Comparison of ENCODE assay signal across 8 cellular contexts in genomic region chr12:56029666-56030293, GRCh38. TPM values are rescaled to one million over a fixed set of nuclear protein-coding genes. Genes with fewer than 3 reads are reported as not detected.
DNase-seq lines count a peak whose midpoint lies in the region; ATAC-seq and TF ChIP-seq lines count a peak whose summit lies in the region.

No MANE protein-coding gene starts in this region.

- peaks cover 21% of the 10 kb centered on the region for H3K4me1 Mint-ChIP-seq in brain

- H3K4me1 ChIP-seq in SJCRH30: no peaks in the 10 kb centered on the region; the same call in 1 of the 2 replicates
- no peaks in the 10 kb centered on the region for H3K4me1 ChIP-seq in thoracic aorta (ENCODE audit: control insufficient read depth in 1 of 2, low read depth in 2 of 2)

- H3K27ac ChIP-seq in SJCRH30 (no peak overlapping the region), thoracic aorta (no peak overlapping the region)

- peak; percentile 40 to 62 for DNase-seq in NCI-H524 (lab: John Stamatoyannopoulos, UW)
- DNase-seq in NCI-H524 treated with DMSO at 0.1 percent for 48 hours (lab: John Stamatoyannopoulos, UW): no peak
- peak in 51 of 76 experiments; percentile 3 to 69 (median 31) for DNase-seq in HUDEP-2 (lab: John Stamatoyannopoulos, UW; ENCODE audit: unreplicated experiment in 76 of 76)
- DNase-seq in SJCRH30: peak; percentile 33 to 72
- DNase-seq in kidney tubule cell (ENCODE audit: low spot score): peak; percentile 59
- DNase-seq in thoracic aorta (ENCODE audit: low spot score): no peak

- H3K4me3 Mint-ChIP-seq in brain: peak overlapping the region in 1 of 5 experiments; percentile 7

- H3K9me3 ChIP-seq in SJCRH30 (replicated peaks) (no peaks in the 10 kb centered on the region), thoracic aorta (no peaks in the 10 kb centered on the region)

- H3K9me3 Mint-ChIP-seq in brain: no peaks in the 10 kb centered on the region

- H3K4me3 ChIP-seq in SJCRH30 (no peak overlapping the region), thoracic aorta (no peak overlapping the region)

- H3K27me3 Mint-ChIP-seq in brain: no peaks in the 10 kb centered on the region

- H3K27me3 ChIP-seq in SJCRH30: no peaks in the 10 kb centered on the region
- no peaks in the 10 kb centered on the region for H3K27me3 ChIP-seq in thoracic aorta (replicated peaks; ENCODE audit: insufficient read depth)

- peak; percentile 72 to 76 for TF ChIP-seq CTCF in brain (conservative IDR thresholded peaks at IDR 0.05)
- TF ChIP-seq CTCF in thoracic aorta (IDR thresholded peaks at IDR 0.05): peak; percentile 60

- H3K36me3 Mint-ChIP-seq in brain: peaks cover 84% of the 10 kb centered on the region

- H3K27ac Mint-ChIP-seq in brain: peak overlapping the region; percentile 35 to 92 (median 82)

- ATAC-seq in thoracic aorta (ENCODE audit: insufficient number of reproducible peaks, low FRiP score, low read depth) (no peak), HG02571 (IDR thresholded peaks at IDR 0.05; ENCODE audit: unreplicated experiment) (no peak)

- 0 out of 2 replicates have a peak, but pooled peaks cover 4% of the 10 kb centered on the region for H3K36me3 ChIP-seq in SJCRH30
- H3K36me3 ChIP-seq in thoracic aorta: peaks cover 17% of the 10 kb centered on the region

RNA-seq across cellular contexts. Expression of gene IKZF4, which starts 8.9 kb away (rescaled TPM):
- total RNA-seq in SJCRH30 (2014; rRNA removed; shearing (Covaris generic)): 1.7 and 2.2 TPM in 2 replicates
- 6.4 TPM for polyA plus RNA-seq in brain (ENCODE audit: insufficient read depth, low read depth, low replicate concordance)
- total RNA-seq in thoracic aorta: 1 to 10 TPM; 4.5 to 7.6 TPM

RNA-seq across cellular contexts. Expression of gene RPS26, which starts 11.9 kb away (rescaled TPM):
- total RNA-seq in SJCRH30 (2014; rRNA removed; shearing (Covaris generic)): 229 and 271 TPM in 2 replicates
- polyA plus RNA-seq in brain (ENCODE audit: insufficient read depth, low read depth, low replicate concordance): 755 TPM
- 1,000 to 10,000 TPM in 1 of 2 donors, 100 to 1,000 TPM in 1; 103 to 1,114 TPM for total RNA-seq in thoracic aorta

RNA-seq across cellular contexts. Expression of gene SUOX, which starts 32.7 kb away (rescaled TPM):
- 10.0 and 13.2 TPM in 2 replicates for total RNA-seq in SJCRH30 (2014; rRNA removed; shearing (Covaris generic))
- polyA plus RNA-seq in brain (ENCODE audit: insufficient read depth, low read depth, low replicate concordance): 18.4 TPM
- 10 to 100 TPM; 17.6 to 20.6 TPM for total RNA-seq in thoracic aorta

RNA-seq across cellular contexts. Expression of gene ERBB3, which starts 50.2 kb away (rescaled TPM):
- total RNA-seq in SJCRH30 (2014; rRNA removed; shearing (Covaris generic)): 38.0 and 38.8 TPM in 2 replicates
- polyA plus RNA-seq in brain (ENCODE audit: insufficient read depth, low read depth, low replicate concordance): 23.5 TPM
- 1 to 10 TPM; 1.1 to 3.2 TPM for total RNA-seq in thoracic aorta

RNA-seq across cellular contexts. Expression of gene RAB5B, which starts 55.9 kb away (rescaled TPM):
- total RNA-seq in SJCRH30 (2014; rRNA removed; shearing (Covaris generic)): 59.4 and 61.0 TPM in 2 replicates
- polyA plus RNA-seq in brain (ENCODE audit: insufficient read depth, low read depth, low replicate concordance): 156 TPM
- 10 to 100 TPM; 70.3 to 89.2 TPM for total RNA-seq in thoracic aorta

Comparison
In these comparisons a context has a peak if more than half of its experiments do, and no peak if none do; other contexts are left out.
1. DNase-seq: peak in NCI-H524 (2 of 2), HUDEP-2 (51 of 76), SJCRH30 (2 of 2) and kidney tubule cell (single experiment); none in NCI-H524 treated with DMSO at 0.1 percent for 48 hours (single experiment) and thoracic aorta (single experiment).